In genomic region chr2:113656031-113656624, GRCh38 we compare ENCODE assay signal across 8 cellular contexts. TPM values are rescaled to one million over a fixed set of nuclear protein-coding genes. Genes with fewer than 3 reads are reported as not detected.
DNase-seq lines count a peak whose midpoint lies in the region; ATAC-seq, FAIRE-seq and TF ChIP-seq lines count a peak whose summit lies in the region.
"Not testable (repeated sequence)": the region's sequence is repeated elsewhere in the genome, so short reads cannot be mapped to it uniquely, and the experiment has no call there.

No MANE protein-coding gene starts in this region.

- not testable (repeated sequence) for H3F3A ChIP-seq in GM23338 (replicated peaks; ENCODE audit: low read depth)

- not testable (repeated sequence) for FAIRE-seq in astrocyte (lab: Jason Lieb, UNC)

- not testable (repeated sequence) for H3K4me1 Mint-ChIP-seq in CD4-positive, alpha-beta memory T cell; GM23338; activated CD4-positive, alpha-beta memory T cell treated with anti-CD3 and anti-CD28 coated beads for 36 hours (ENCODE audit: low read depth); astrocyte (ENCODE audit: low read depth, unreplicated experiment); progenitor cell of endocrine pancreas (ENCODE audit: low read depth)

- intact Hi-C loops in CD4-positive, alpha-beta memory T cell (cut with micrococcal nuclease); activated CD4-positive, alpha-beta memory T cell treated with anti-CD3 and anti-CD28 coated beads for 36 hours (cut with micrococcal nuclease): not testable (repeated sequence)

- not testable (repeated sequence) for H3K27ac ChIP-seq in CD4-positive, alpha-beta memory T cell (ENCODE audit: low read depth, low read length); GM23338 (ENCODE audit: low read depth); astrocyte (ENCODE audit: low read depth, low read length); hepatocyte
- peak overlapping the region; percentile 90 for H3K27ac ChIP-seq in RWPE1

- peak in 3 of 5 donors; percentile 12 to 25 (median 13) for DNase-seq in CD4-positive, alpha-beta memory T cell
- not testable (repeated sequence) for DNase-seq in GM23338 (ENCODE audit: low spot score); Jurkat, Clone E6-1 (ENCODE audit: low read depth, low spot score); RWPE1 (ENCODE audit: low spot score); activated CD4-positive, alpha-beta memory T cell treated with anti-CD3 and anti-CD28 coated beads for 36 hours; astrocyte (ENCODE audit: low read depth); hepatocyte (ENCODE audit: low spot score); progenitor cell of endocrine pancreas (ENCODE audit: low spot score, unreplicated experiment)

- CTCF ChIA-PET in CD4-positive, alpha-beta memory T cell (lab: Charles Lee; ENCODE audit: partially characterized antibody): not testable (repeated sequence)
- CTCF ChIA-PET in RWPE1 (lab: Yijun Ruan, JAX): interaction anchor here (0.9 kb wide), 1 partner anchor 28 kb away, joined by 5 read pairs; no protein-coding TSS in a partner anchor
- CTCF ChIA-PET in activated CD4-positive, alpha-beta memory T cell treated with anti-CD3 and anti-CD28 coated beads for 36 hours (lab: Charles Lee): interaction anchor here (0.7 kb wide), 1 partner anchor 45 kb away, joined by 3 read pairs; no protein-coding TSS in a partner anchor

- H2AFZ ChIP-seq in GM23338; astrocyte (ENCODE audit: low read depth, low read length); hepatocyte: not testable (repeated sequence)

- not testable (repeated sequence) for H3K27me3 Mint-ChIP-seq in CD4-positive, alpha-beta memory T cell; activated CD4-positive, alpha-beta memory T cell treated with anti-CD3 and anti-CD28 coated beads for 36 hours; progenitor cell of endocrine pancreas
- H3K27me3 Mint-ChIP-seq in GM23338 (ENCODE audit: insufficient read depth, low read depth, poor library complexity) (peaks cover 65% of the 10 kb centered on the region), astrocyte (ENCODE audit: low read depth, unreplicated experiment) (peaks cover 19% of the 10 kb centered on the region)

- H3K9me3 Mint-ChIP-seq in CD4-positive, alpha-beta memory T cell; activated CD4-positive, alpha-beta memory T cell treated with anti-CD3 and anti-CD28 coated beads for 36 hours: not testable (repeated sequence)
- peaks cover 26% of the 10 kb centered on the region for H3K9me3 Mint-ChIP-seq in GM23338
- H3K9me3 Mint-ChIP-seq in astrocyte (ENCODE audit: unreplicated experiment): peaks cover 16% of the 10 kb centered on the region
- peaks cover 13% of the 10 kb centered on the region for H3K9me3 Mint-ChIP-seq in progenitor cell of endocrine pancreas (ENCODE audit: low read depth)

- H3K27ac Mint-ChIP-seq in CD4-positive, alpha-beta memory T cell: peak overlapping the region in 4 of 7 donors; percentile 15 to 88 (median 76)
- not testable (repeated sequence) for H3K27ac Mint-ChIP-seq in GM23338; activated CD4-positive, alpha-beta memory T cell treated with anti-CD3 and anti-CD28 coated beads for 36 hours; astrocyte (ENCODE audit: unreplicated experiment); progenitor cell of endocrine pancreas

- H3K36me3 ChIP-seq in CD4-positive, alpha-beta memory T cell (ENCODE audit: insufficient read depth, low read length); GM23338 (ENCODE audit: insufficient read depth); astrocyte (ENCODE audit: insufficient read depth, low read length); hepatocyte (replicated peaks; ENCODE audit: insufficient read depth, low read depth): not testable (repeated sequence)

- H3K4me3 ChIP-seq in CD4-positive, alpha-beta memory T cell (ENCODE audit: low read length in 2 of 2); astrocyte (ENCODE audit: insufficient read depth, low read depth, low read length); hepatocyte: not testable (repeated sequence)
- peak overlapping the region; percentile 48 for H3K4me3 ChIP-seq in GM23338
- peak overlapping the region; percentile 35 for H3K4me3 ChIP-seq in Jurkat, Clone E6-1 (ENCODE audit: low read length)

- not testable (repeated sequence) for H3K9ac ChIP-seq in astrocyte (ENCODE audit: low read length)

- H3K9me3 ChIP-seq in CD4-positive, alpha-beta memory T cell (ENCODE audit: control insufficient read depth in 1 of 2, low read length in 2 of 2); astrocyte (ENCODE audit: insufficient read depth, low read depth, low read length); hepatocyte (ENCODE audit: low read depth): not testable (repeated sequence)

- 41% methylated on average over 26 of the region's 27 CpGs for WGBS in hepatocyte (ENCODE audit: low lambda C conversion rate, missing lambda C conversion rate)

- not testable (repeated sequence) for H3K9me2 ChIP-seq in GM23338 (ENCODE audit: insufficient read depth); hepatocyte (replicated peaks; ENCODE audit: insufficient read depth)

- not testable (repeated sequence) for TF ChIP-seq CTCF in GM23338 (conservative IDR thresholded peaks at IDR 0.05; ENCODE audit: low read depth in 2 of 2); RWPE1 (conservative IDR thresholded peaks at IDR 0.05; ENCODE audit: low read depth); astrocyte (IDR thresholded peaks at IDR 0.05; ENCODE audit: insufficient read depth, low read depth, low read length); hepatocyte (IDR thresholded peaks at IDR 0.05; ENCODE audit: poor library complexity); progenitor cell of endocrine pancreas (IDR thresholded peaks at IDR 0.05; ENCODE audit: unreplicated experiment)

- not testable (repeated sequence) for ATAC-seq in GM23338

- H3K4me1 ChIP-seq in CD4-positive, alpha-beta memory T cell (ENCODE audit: insufficient read depth, low read length); GM23338 (ENCODE audit: insufficient read depth); astrocyte (ENCODE audit: insufficient read depth, low read length); hepatocyte (ENCODE audit: insufficient read depth): not testable (repeated sequence)

- not testable (repeated sequence) for H4K20me1 ChIP-seq in GM23338 (replicated peaks; ENCODE audit: insufficient read depth); astrocyte (ENCODE audit: insufficient read depth, low read length); hepatocyte (ENCODE audit: insufficient read depth, poor library complexity, severe bottlenecking)

- H3K27me3 ChIP-seq in CD4-positive, alpha-beta memory T cell (ENCODE audit: insufficient read depth, low read length); astrocyte (ENCODE audit: insufficient read depth, low read length); hepatocyte: not testable (repeated sequence)
- H3K27me3 ChIP-seq in GM23338 (ENCODE audit: insufficient read depth): peaks cover 84% of the 10 kb centered on the region

- not testable (repeated sequence) for H3K79me2 ChIP-seq in GM23338 (replicated peaks; ENCODE audit: insufficient read depth); astrocyte (ENCODE audit: insufficient read depth, low read length); hepatocyte

- POLR2A ChIA-PET in CD4-positive, alpha-beta memory T cell (lab: Charles Lee; ENCODE audit: partially characterized antibody); RWPE1 (lab: Yijun Ruan, JAX; ENCODE audit: low non-redundant PET); activated CD4-positive, alpha-beta memory T cell treated with anti-CD3 and anti-CD28 coated beads for 36 hours (lab: Charles Lee): not testable (repeated sequence)

- peak overlapping the region; percentile 30 to 86 (median 58) for H3K4me3 Mint-ChIP-seq in CD4-positive, alpha-beta memory T cell
- peak overlapping the region; percentile 76 for H3K4me3 Mint-ChIP-seq in GM23338
- H3K4me3 Mint-ChIP-seq in activated CD4-positive, alpha-beta memory T cell treated with anti-CD3 and anti-CD28 coated beads for 36 hours: peak overlapping the region; percentile 52
- peak overlapping the region; percentile 75 for H3K4me3 Mint-ChIP-seq in astrocyte (ENCODE audit: unreplicated experiment)
- peak overlapping the region; percentile 75 for H3K4me3 Mint-ChIP-seq in progenitor cell of endocrine pancreas (ENCODE audit: low read depth)

- H3K4me2 ChIP-seq in GM23338 (peak overlapping the region; percentile 57; the same call in 1 of the 2 replicates), hepatocyte (peak overlapping the region; percentile 55)
- not testable (repeated sequence) for H3K4me2 ChIP-seq in astrocyte (ENCODE audit: low read length)

- H3K36me3 Mint-ChIP-seq in CD4-positive, alpha-beta memory T cell; GM23338 (ENCODE audit: low read depth); activated CD4-positive, alpha-beta memory T cell treated with anti-CD3 and anti-CD28 coated beads for 36 hours; astrocyte (ENCODE audit: low read depth, unreplicated experiment); progenitor cell of endocrine pancreas (ENCODE audit: insufficient read depth): not testable (repeated sequence)

RNA-seq across cellular contexts. Expression of gene RABL2A, which starts 29.1 kb away (rescaled TPM):
- total RNA-seq in CD4-positive, alpha-beta memory T cell: 10 to 100 TPM; 46.5 to 47.3 TPM
- polyA plus RNA-seq in CD4-positive, alpha-beta memory T cell: 10 to 100 TPM in 1 of 2 donors, 1 to 10 TPM in 1; 10.0 to 10.6 TPM
- 4.1 and 5.0 TPM in 2 replicates for total RNA-seq in GM23338 (2014; rRNA removed; shearing (Covaris generic))
- polyA plus RNA-seq in GM23338 (2016; fragmentation: Nextera tagmentation; extraction: Ambion mirVana): 2.5 and 3.7 TPM in 2 replicates
- 20.4 TPM for polyA plus RNA-seq in Jurkat, Clone E6-1 (2012; ENCODE audit: insufficient read depth, insufficient read length)
- 10 to 100 TPM; 13.0 to 14.7 TPM for total RNA-seq in activated CD4-positive, alpha-beta memory T cell treated with anti-CD3 and anti-CD28 coated beads for 36 hours
- 13.0 and 14.1 TPM in 2 replicates for total RNA-seq in astrocyte
- 7.3 and 9.3 TPM in 2 replicates for total RNA-seq in hepatocyte
- polyA plus RNA-seq in hepatocyte: 15.4 and 16.2 TPM in 2 replicates
- total RNA-seq in progenitor cell of endocrine pancreas: 56.2 and 61.2 TPM in 2 replicates
